Comparison of ENCODE assay signal across 31 cellular contexts in genomic region chr15:51658664-51659063, GRCh38. TPM values are rescaled to one million over a fixed set of nuclear protein-coding genes. Genes with fewer than 3 reads are reported as not detected.
A peak's percentile ranks its signal among the peaks of the same experiment; 100 is the strongest.
DNase-seq lines count a peak whose midpoint lies in the region; ATAC-seq and TF ChIP-seq lines count a peak whose summit lies in the region.
"Had no signal": no experiment of that assay in that cellular context is flagged by ENCODE, and none has a peak within 500 bp of the region (broad histone marks: within the 10 kb centered on the region; RNA-seq: fewer than 3 reads in every experiment).

No MANE protein-coding gene starts in this region.

- no peaks in the 10 kb centered on the region for H3K4me1 Mint-ChIP-seq in MCF 10A (ENCODE audit: insufficient read depth, unreplicated experiment)
- no peaks in the 10 kb centered on the region for H3K4me1 Mint-ChIP-seq in activated CD4-positive, alpha-beta memory T cell treated with anti-CD3 and anti-CD28 coated beads, Interleukin-2, amount 10 ng/mL, durations not matched to agents 7 days and 5 days
- H3K4me1 Mint-ChIP-seq in natural killer cell treated with Interleukin-12 subunit alpha and Interleukin-12 subunit beta and Interleukin-15 and Interleukin-18, amount 100 ng/mL, for 72 hours (ENCODE audit: low read depth in 2 of 2): no peaks in the 10 kb centered on the region
- H3K4me1 Mint-ChIP-seq: activated CD8-positive, alpha-beta memory T cell treated with anti-CD3 and anti-CD28 coated beads, Interleukin-2, amount 10 ng/mL, durations not matched to agents 7 days and 5 days; immature natural killer cell had no signal

- peaks cover 5% of the 10 kb centered on the region for H3K36me3 Mint-ChIP-seq in MCF 10A (ENCODE audit: insufficient read depth, unreplicated experiment)
- H3K36me3 Mint-ChIP-seq in activated CD4-positive, alpha-beta memory T cell treated with anti-CD3 and anti-CD28 coated beads, Interleukin-2, amount 10 ng/mL, durations not matched to agents 7 days and 5 days (ENCODE audit: low read depth): no peaks in the 10 kb centered on the region
- H3K36me3 Mint-ChIP-seq in natural killer cell treated with Interleukin-12 subunit alpha and Interleukin-12 subunit beta and Interleukin-15 and Interleukin-18, amount 100 ng/mL, for 72 hours: no peaks in the 10 kb centered on the region
- H3K36me3 Mint-ChIP-seq: activated CD8-positive, alpha-beta memory T cell treated with anti-CD3 and anti-CD28 coated beads, Interleukin-2, amount 10 ng/mL, durations not matched to agents 7 days and 5 days; activated naive CD4-positive, alpha-beta T cell treated with anti-CD3 and anti-CD28 coated beads, Interleukin-2, amount 50 U/mL, for 72 hours; immature natural killer cell had no signal

- no peak overlapping the region for H3K27ac Mint-ChIP-seq in MCF 10A (ENCODE audit: low read depth, unreplicated experiment)
- H3K27ac Mint-ChIP-seq in activated CD4-positive, alpha-beta memory T cell treated with anti-CD3 and anti-CD28 coated beads, Interleukin-2, amount 10 ng/mL, durations not matched to agents 7 days and 5 days: no peak overlapping the region
- no peak overlapping the region for H3K27ac Mint-ChIP-seq in natural killer cell treated with Interleukin-12 subunit alpha and Interleukin-12 subunit beta and Interleukin-15 and Interleukin-18, amount 100 ng/mL, for 72 hours
- H3K27ac Mint-ChIP-seq: activated CD8-positive, alpha-beta memory T cell treated with anti-CD3 and anti-CD28 coated beads, Interleukin-2, amount 10 ng/mL, durations not matched to agents 7 days and 5 days; activated naive CD4-positive, alpha-beta T cell treated with anti-CD3 and anti-CD28 coated beads, Interleukin-2, amount 50 U/mL, for 72 hours; activated T-helper 1 cell treated with anti-CD3 and anti-CD28 coated beads, Interleukin-12 subunit alpha, Interleukin-12 subunit beta, Interleukin-2, Interleukin-4 antibody, amounts not matched to agents 30 ng/mL and 10 ng/mL and 1 ng/mL, durations not matched to agents 14 hours and 24 hours and 36 hours; immature natural killer cell had no signal

- no peaks in the 10 kb centered on the region for H3K27me3 ChIP-seq in mammary epithelial cell (ENCODE audit: insufficient read depth, low read length)
- H3K27me3 ChIP-seq: ascending aorta, BLaER1, sigmoid colon, stomach, tibial nerve had no signal

- no peaks in the 10 kb centered on the region for H3K4me1 ChIP-seq in mammary epithelial cell (ENCODE audit: insufficient read depth, low read length)
- H3K4me1 ChIP-seq: ascending aorta, BLaER1, left ventricle myocardium inferior, sigmoid colon, stomach, tibial nerve had no signal

- ATAC-seq in natural killer cell treated with Interleukin-12 subunit alpha and Interleukin-12 subunit beta and Interleukin-15 and Interleukin-18, amount 100 ng/mL, for 72 hours: no peak
- ATAC-seq: activated CD8-positive, alpha-beta memory T cell treated with anti-CD3 and anti-CD28 coated beads, Interleukin-2, amount 10 ng/mL, durations not matched to agents 7 days and 5 days; activated naive CD4-positive, alpha-beta T cell treated with anti-CD3 and anti-CD28 coated beads, Interleukin-2, amount 50 U/mL, for 72 hours; PC-3 had no signal

- BruUV-seq in MCF 10A (replicated peaks; lab: Mats Ljungman, UMichigan) (no TSS peak), mammary epithelial cell (replicated peaks; lab: Mats Ljungman, UMichigan) (no TSS peak)

- no peaks in the 10 kb centered on the region for H3K27me3 Mint-ChIP-seq in MCF 10A (ENCODE audit: insufficient read depth, unreplicated experiment)
- H3K27me3 Mint-ChIP-seq in activated CD4-positive, alpha-beta memory T cell treated with anti-CD3 and anti-CD28 coated beads, Interleukin-2, amount 10 ng/mL, durations not matched to agents 7 days and 5 days: peaks cover 6% of the 10 kb centered on the region
- peaks cover 4 to 18% of the 10 kb centered on the region in 2 donors for H3K27me3 Mint-ChIP-seq in natural killer cell treated with Interleukin-12 subunit alpha and Interleukin-12 subunit beta and Interleukin-15 and Interleukin-18, amount 100 ng/mL, for 72 hours

- no peaks in the 10 kb centered on the region for H3K9me3 ChIP-seq in mammary epithelial cell (replicated peaks; ENCODE audit: insufficient read depth, low read length)
- H3K9me3 ChIP-seq: ascending aorta, BLaER1, left ventricle myocardium inferior, sigmoid colon, stomach, tibial nerve had no signal

- no peaks in the 10 kb centered on the region for H3K36me3 ChIP-seq in mammary epithelial cell (ENCODE audit: insufficient read depth, low read length)
- H3K36me3 ChIP-seq: ascending aorta, BLaER1, left ventricle myocardium inferior, sigmoid colon, stomach, tibial nerve had no signal

- no peak overlapping the region for H3K9ac ChIP-seq in mammary epithelial cell (ENCODE audit: insufficient read depth, low read length)
- H3K9ac ChIP-seq: BLaER1 had no signal

- CTCF ChIA-PET in MCF 10A (lab: Yijun Ruan, JAX): interaction anchor here (0.7 to 2.9 kb wide), 3 partner anchors 112 to 204 kb away, joined by 3 to 30 read pairs (median 3); no protein-coding TSS in a partner anchor
- CTCF ChIA-PET in mammary epithelial cell (lab: Charles Lee; ENCODE audit: low non-redundant PET): no interaction called here
- CTCF ChIA-PET in activated CD4-positive, alpha-beta memory T cell treated with anti-CD3 and anti-CD28 coated beads, Interleukin-2, amount 10 ng/mL, durations not matched to agents 7 days and 5 days (lab: Charles Lee): interaction anchor here (1.2 to 8.1 kb wide), 2 partner anchors 9 to 118 kb away, joined by 5 to 33 read pairs; no protein-coding TSS in a partner anchor

- POLR2A ChIA-PET in MCF 10A (lab: Yijun Ruan, JAX): interaction anchor here (0.6 kb wide), 1 partner anchor 10 kb away, joined by 3 read pairs; no protein-coding TSS in a partner anchor
- POLR2A ChIA-PET in activated CD4-positive, alpha-beta memory T cell treated with anti-CD3 and anti-CD28 coated beads, Interleukin-2, amount 10 ng/mL, durations not matched to agents 7 days and 5 days (lab: Charles Lee): no interaction called here

- no peaks in the 10 kb centered on the region for H3K79me2 ChIP-seq in mammary epithelial cell (ENCODE audit: insufficient read depth, low read length)

- no peak overlapping the region for H3K4me3 ChIP-seq in mammary epithelial cell (replicated peaks in 1 of 3; ENCODE audit: insufficient read depth in 1 of 3, low read depth in 2 of 3, low read length in 3 of 3)
- H3K4me3 ChIP-seq: ascending aorta, BLaER1, left ventricle myocardium inferior, sigmoid colon, stomach, tibial nerve had no signal

- no peak for TF ChIP-seq CTCF in MCF 10A (IDR thresholded peaks at IDR 0.05; ENCODE audit: unreplicated experiment)
- TF ChIP-seq CTCF in mammary epithelial cell (conservative IDR thresholded peaks at IDR 0.05 in 1 of 2, IDR thresholded peaks at IDR 0.05 in 1 of 2; ENCODE audit: extremely low read depth in 1 of 2, insufficient read depth in 1 of 2, low read depth in 1 of 2, low read length in 2 of 2): no peak

- H2AFZ ChIP-seq in mammary epithelial cell (ENCODE audit: low read depth, low read length): no peak overlapping the region

- dilution Hi-C loops in mammary epithelial cell (cut with HindIII; ENCODE audit: low sequenced_read_pairs): no loop called here

- H3K27ac ChIP-seq in mammary epithelial cell (ENCODE audit: insufficient read depth, low read depth, low read length): no peak overlapping the region
- H3K27ac ChIP-seq: ascending aorta, BLaER1, left ventricle myocardium inferior, sigmoid colon, stomach, tibial nerve had no signal

- no peak overlapping the region for H3K4me2 ChIP-seq in mammary epithelial cell (ENCODE audit: insufficient read depth, low read depth, low read length)
- H3K4me2 ChIP-seq: BLaER1 had no signal

- H4K20me1 ChIP-seq in mammary epithelial cell (ENCODE audit: insufficient read depth, low read length): no peaks in the 10 kb centered on the region
- H4K20me1 ChIP-seq: BLaER1 had no signal

- DNase-seq in MCF 10A (ENCODE audit: unreplicated experiment) (peak; percentile 19), mammary epithelial cell (no peak), NCI-H2107 (lab: John Stamatoyannopoulos, UW) (peak; percentile 12), SKM-1 treated with dmso at 0.1 percent for 144 hours (lab: John Stamatoyannopoulos, UW; ENCODE audit: unreplicated experiment) (peak; percentile 70), ureter (ENCODE audit: low spot score) (no peak), globus pallidus (ENCODE audit: low spot score) (no peak)
- DNase-seq in activated CD4-positive, alpha-beta memory T cell treated with anti-CD3 and anti-CD28 coated beads, Interleukin-2, amount 10 ng/mL, durations not matched to agents 7 days and 5 days: no peak
- no peak for DNase-seq in natural killer cell treated with Interleukin-12 subunit alpha and Interleukin-12 subunit beta and Interleukin-15 and Interleukin-18, amount 100 ng/mL, for 72 hours (ENCODE audit: low spot score)
- DNase-seq: activated CD4-positive, alpha-beta T cell treated with anti-CD3 and anti-CD28 coated beads for 4 hours; activated CD8-positive, alpha-beta memory T cell treated with anti-CD3 and anti-CD28 coated beads, Interleukin-2, amount 10 ng/mL, durations not matched to agents 7 days and 5 days; Calu3; central memory CD4-positive, alpha-beta T cell; HCEC 1CT; immature natural killer cell; left ventricle myocardium inferior; NCI-H1092; NCI-H2081; NCI-H510A treated with DMSO at 0.1 percent for 48 hours; PC-3; posterior cingulate gyrus; SHP77; sigmoid colon; stimulated activated CD4-positive, alpha-beta T cell treated with anti-CD3 and anti-CD28 coated beads, Interleukin-15, amount 100 ng/mL, for 24 hours; stomach had no signal

- H3K9me3 Mint-ChIP-seq in MCF 10A (ENCODE audit: unreplicated experiment): no peaks in the 10 kb centered on the region
- H3K9me3 Mint-ChIP-seq in activated CD4-positive, alpha-beta memory T cell treated with anti-CD3 and anti-CD28 coated beads, Interleukin-2, amount 10 ng/mL, durations not matched to agents 7 days and 5 days: no peaks in the 10 kb centered on the region
- no peaks in the 10 kb centered on the region for H3K9me3 Mint-ChIP-seq in natural killer cell treated with Interleukin-12 subunit alpha and Interleukin-12 subunit beta and Interleukin-15 and Interleukin-18, amount 100 ng/mL, for 72 hours
- H3K9me3 Mint-ChIP-seq: activated naive CD4-positive, alpha-beta T cell treated with anti-CD3 and anti-CD28 coated beads, Interleukin-2, amount 50 U/mL, for 72 hours; activated T-helper 1 cell treated with anti-CD3 and anti-CD28 coated beads, Interleukin-12 subunit alpha, Interleukin-12 subunit beta, Interleukin-2, Interleukin-4 antibody, amounts not matched to agents 30 ng/mL and 10 ng/mL and 1 ng/mL, durations not matched to agents 14 hours and 24 hours and 36 hours; immature natural killer cell had no signal

- intact Hi-C loops in MCF 10A (cut with micrococcal nuclease): loop anchor here (10.0 kb wide), 1 partner anchor 246 kb away; no protein-coding TSS in a partner anchor
- intact Hi-C loops in mammary epithelial cell (cut with micrococcal nuclease): loop anchor here (10.0 kb wide), 1 partner anchor 546 kb away; no protein-coding TSS in a partner anchor

- in situ Hi-C loops in mammary epithelial cell (cut with MboI; ENCODE audit: low sequenced_read_pairs in 2 of 2): no loop called here

- H3K4me3 Mint-ChIP-seq in MCF 10A (ENCODE audit: unreplicated experiment): no peak overlapping the region
- H3K4me3 Mint-ChIP-seq in activated CD4-positive, alpha-beta memory T cell treated with anti-CD3 and anti-CD28 coated beads, Interleukin-2, amount 10 ng/mL, durations not matched to agents 7 days and 5 days: no peak overlapping the region
- no peak overlapping the region for H3K4me3 Mint-ChIP-seq in natural killer cell treated with Interleukin-12 subunit alpha and Interleukin-12 subunit beta and Interleukin-15 and Interleukin-18, amount 100 ng/mL, for 72 hours
- H3K4me3 Mint-ChIP-seq: activated CD8-positive, alpha-beta memory T cell treated with anti-CD3 and anti-CD28 coated beads, Interleukin-2, amount 10 ng/mL, durations not matched to agents 7 days and 5 days; activated T-helper 1 cell treated with anti-CD3 and anti-CD28 coated beads, Interleukin-12 subunit alpha, Interleukin-12 subunit beta, Interleukin-2, Interleukin-4 antibody, amounts not matched to agents 30 ng/mL and 10 ng/mL and 1 ng/mL, durations not matched to agents 14 hours and 24 hours and 36 hours; immature natural killer cell had no signal

- 90% methylated on average over 3 of the region's 3 CpGs for WGBS in mammary epithelial cell (ENCODE audit: low coverage, missing lambda C conversion rate)

RNA-seq across cellular contexts. Expression of gene SCG3, which starts 22.6 kb away (rescaled TPM):
- total RNA-seq in MCF 10A (2022) (not detected in 2 replicates), mammary epithelial cell (not detected), ureter (0.18 TPM)
- polyA plus RNA-seq in mammary epithelial cell: not detected
- not detected for polyA minus RNA-seq in mammary epithelial cell
- not detected for total RNA-seq in activated CD4-positive, alpha-beta memory T cell treated with anti-CD3 and anti-CD28 coated beads, Interleukin-2, amount 10 ng/mL, durations not matched to agents 7 days and 5 days
- not detected for total RNA-seq in natural killer cell treated with Interleukin-12 subunit alpha and Interleukin-12 subunit beta and Interleukin-15 and Interleukin-18, amount 100 ng/mL, for 72 hours
- total RNA-seq: activated CD8-positive, alpha-beta memory T cell treated with anti-CD3 and anti-CD28 coated beads, Interleukin-2, amount 10 ng/mL, durations not matched to agents 7 days and 5 days; activated T-helper 1 cell treated with anti-CD3 and anti-CD28 coated beads, Interleukin-12 subunit alpha, Interleukin-12 subunit beta, Interleukin-2, Interleukin-4 antibody, amounts not matched to agents 30 ng/mL and 10 ng/mL and 1 ng/mL, durations not matched to agents 14 hours and 24 hours and 36 hours; ascending aorta; Calu3; left ventricle myocardium inferior; mononuclear cell; PC-3; T-helper 1 cell treated with Interleukin-12 subunit alpha and Interleukin-12 subunit beta and Interleukin-4 antibody, amounts not matched to agents 30 ng/mL and 1 ng/mL, for 36 hours; tibial nerve had no signal
- polyA plus RNA-seq: immature natural killer cell had no signal

RNA-seq across cellular contexts. Expression of gene DMXL2, which starts 36.1 kb away (rescaled TPM):
- 13.6 and 21.6 TPM in 2 replicates for total RNA-seq in MCF 10A (2022)
- 10 to 100 TPM; 18.2 to 20.7 TPM for total RNA-seq in mammary epithelial cell
- polyA plus RNA-seq in mammary epithelial cell: 3.3 TPM
- polyA minus RNA-seq in mammary epithelial cell: 24.1 TPM
- 1 to 10 TPM; 6.1 TPM for total RNA-seq in activated CD4-positive, alpha-beta memory T cell treated with anti-CD3 and anti-CD28 coated beads, Interleukin-2, amount 10 ng/mL, durations not matched to agents 7 days and 5 days
- 43.5 TPM for total RNA-seq in ureter
- total RNA-seq in natural killer cell treated with Interleukin-12 subunit alpha and Interleukin-12 subunit beta and Interleukin-15 and Interleukin-18, amount 100 ng/mL, for 72 hours: 1 to 10 TPM; 7.8 to 9.2 TPM

Comparison
In these comparisons a context has a peak if more than half of its experiments do, and no peak if none do; other contexts are left out.
1. DNase-seq: peak in MCF 10A (single experiment), NCI-H2107 (single experiment) and SKM-1 treated with dmso at 0.1 percent for 144 hours (single experiment); none in mammary epithelial cell (single experiment), activated CD4-positive, alpha-beta memory T cell treated with anti-CD3 and anti-CD28 coated beads, Interleukin-2, amount 10 ng/mL, durations not matched to agents 7 days and 5 days (single experiment), ureter (single experiment), natural killer cell treated with Interleukin-12 subunit alpha and Interleukin-12 subunit beta and Interleukin-15 and Interleukin-18, amount 100 ng/mL, for 72 hours (single experiment) and globus pallidus (single experiment).